ENCODE assay signal across 8 cellular contexts in the genomic region with DNA sequence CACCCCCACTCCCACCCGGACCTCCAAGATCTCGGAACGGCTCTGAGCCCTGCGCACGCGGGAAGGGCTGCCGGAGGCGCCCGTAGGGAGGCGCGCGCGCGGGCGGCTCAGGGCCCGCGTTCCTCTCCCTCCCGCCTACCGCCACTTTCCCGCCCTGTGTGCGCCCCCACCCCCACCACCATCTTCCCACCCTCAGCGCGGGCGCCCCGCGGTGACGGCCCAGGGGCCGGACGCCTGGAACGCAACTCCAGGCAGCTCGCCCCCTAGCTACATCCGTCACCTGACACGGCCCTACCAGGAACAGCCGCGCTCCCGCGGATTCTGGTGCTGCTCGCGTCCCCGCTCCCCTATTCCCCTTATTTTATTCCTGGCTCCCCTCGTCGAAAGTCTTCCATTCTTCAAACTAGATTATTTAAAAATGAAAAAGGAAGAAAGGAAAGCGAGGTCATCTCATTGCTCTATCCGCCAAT. TPM values are rescaled to one million over a fixed set of nuclear protein-coding genes. Genes with fewer than 3 reads are reported as not detected.
DNase-seq lines count a peak whose midpoint lies in the region; ATAC-seq and TF ChIP-seq lines count a peak whose summit lies in the region.

TSS of gene CDKN2B-AS1 (plus strand) at position 266 of the 470 bp plus-strand sequence.

- no peak within 1 kb of the TSS for H2BK15ac ChIP-seq in mesendoderm (replicated peaks; ENCODE audit: low read depth)

- no peak within 1 kb of the TSS for H3K18ac ChIP-seq in mesendoderm (ENCODE audit: low read length)

- no peak within 1 kb of the TSS for H4K5ac ChIP-seq in mesendoderm (ENCODE audit: low read length)

- no peak within 1 kb of the TSS for H3K23ac ChIP-seq in mesendoderm (ENCODE audit: low read length)

- peak within 1 kb of the TSS; percentile 51 for H3K9ac ChIP-seq in mesendoderm (ENCODE audit: low read length)

- H3K4me1 ChIP-seq in mesendoderm (ENCODE audit: control insufficient read depth, low read depth, low read length) = no peaks in the 10 kb centered on the region
- peaks cover 8 to 12% of the 10 kb centered on the region in 2 donors for H3K4me1 ChIP-seq in thyroid gland

- no peak for TF ChIP-seq POLR2A in thyroid gland (IDR thresholded peaks at IDR 0.05)

- H3K4me2 ChIP-seq in mesendoderm (ENCODE audit: low read length) = peak within 1 kb of the TSS; percentile 99

- peaks cover 18 to 20% of the 10 kb centered on the region in 2 donors for H3K4me1 Mint-ChIP-seq in effector memory CD8-positive, alpha-beta T cell (ENCODE audit: low read depth in 2 of 2)

- no CpG with 5 or more reads among the region's 44 CpGs for WGBS in mesendoderm (ENCODE audit: extremely low coverage, insufficient coverage, low lambda C conversion rate)
- 1% methylated on average over 16 to 29 of the region's 44 CpGs for WGBS in thyroid gland, 2 donors

- no peaks in the 10 kb centered on the region for H3K79me1 ChIP-seq in mesendoderm (ENCODE audit: low read length)

- intact Hi-C loops in thyroid gland (cut with DNase I) = no loop called here

- no peak within 1 kb of the TSS for H2AK5ac ChIP-seq in mesendoderm (ENCODE audit: low read length)

- H3K27me3 Mint-ChIP-seq in effector memory CD8-positive, alpha-beta T cell = peaks cover 0 to 6% of the 10 kb centered on the region in 2 donors

- H3K4ac ChIP-seq in mesendoderm (ENCODE audit: low read depth, low read length) = no peak within 1 kb of the TSS

- no peaks in the 10 kb centered on the region for H3K79me2 ChIP-seq in mesendoderm (ENCODE audit: control insufficient read depth, insufficient read depth, low read length)

- H2BK5ac ChIP-seq in mesendoderm (ENCODE audit: low read length) = no peak within 1 kb of the TSS

- H3K36me3 ChIP-seq in mesendoderm (ENCODE audit: control insufficient read depth, insufficient read depth, low read length) (no peaks in the 10 kb centered on the region), thyroid gland (no peaks in the 10 kb centered on the region)

- peaks cover 29% of the 10 kb centered on the region for H3K36me3 Mint-ChIP-seq in effector memory CD8-positive, alpha-beta T cell (ENCODE audit: insufficient read depth)

- no peaks in the 10 kb centered on the region for H3K9me3 Mint-ChIP-seq in effector memory CD8-positive, alpha-beta T cell

- H3K4me3 Mint-ChIP-seq in effector memory CD8-positive, alpha-beta T cell = peak within 1 kb of the TSS; percentile 91 to 100

- peaks cover 7% of the 10 kb centered on the region for H3K27me3 ChIP-seq in mesendoderm (ENCODE audit: insufficient read depth, low read length, poor library complexity)
- peaks cover 10% of the 10 kb centered on the region for H3K27me3 ChIP-seq in thyroid gland

- peak; percentile 33 for DNase-seq in stimulated activated CD4-positive, alpha-beta T cell treated with anti-CD3 and anti-CD28 coated beads, Interleukin-4, amount 100 ng/mL, for 1 hour
- DNase-seq in stimulated activated CD4-positive, alpha-beta T cell treated with anti-CD3 and anti-CD28 coated beads, Interleukin-2, amount 100 ng/mL, for 48 hours = no peak
- peak; percentile 64 for DNase-seq in NCI-H128 (lab: John Stamatoyannopoulos, UW; ENCODE audit: unreplicated experiment)
- DNase-seq in T-helper 9 cell = peak; percentile 37
- peak in 2 of 3 experiments; percentile 31 to 32 for DNase-seq in effector memory CD8-positive, alpha-beta T cell
- DNase-seq in mesendoderm = peak; percentile 59
- peak in 1 of 2 donors; percentile 17 for DNase-seq in thyroid gland

- H3K56ac ChIP-seq in mesendoderm (ENCODE audit: low read length) = peak within 1 kb of the TSS; percentile 59

- no peak within 1 kb of the TSS for H2BK120ac ChIP-seq in mesendoderm (ENCODE audit: low read depth, low read length)

- H3K4me3 ChIP-seq in mesendoderm (ENCODE audit: low read length) (peak within 1 kb of the TSS; percentile 50), thyroid gland (replicated peaks in 1 of 3) (peak within 1 kb of the TSS; percentile 7 to 81 (median 58))

- TF ChIP-seq CTCF in thyroid gland (IDR thresholded peaks at IDR 0.05) = no peak

- H3K27ac ChIP-seq in mesendoderm (ENCODE audit: low read depth, low read length) (no peak within 1 kb of the TSS), thyroid gland (peak within 1 kb of the TSS; percentile 42 to 62 (median 46))

- peak within 1 kb of the TSS; percentile 93 to 99 for H3K27ac Mint-ChIP-seq in effector memory CD8-positive, alpha-beta T cell

- peak; percentile 49 for ATAC-seq in HG02798 (IDR thresholded peaks at IDR 0.05; ENCODE audit: poor library complexity, unreplicated experiment)
- ATAC-seq in effector memory CD8-positive, alpha-beta T cell (replicated peaks) = peak; percentile 42

- H3K9me3 ChIP-seq in thyroid gland = no peaks in the 10 kb centered on the region

- no peak within 1 kb of the TSS for H4K8ac ChIP-seq in mesendoderm (ENCODE audit: low read depth, low read length)

RNA-seq across cellular contexts. Expression of gene CDKN2B-AS1, which starts in this region (rescaled TPM):
- 0.10 TPM for polyA plus RNA-seq in mesendoderm (2013, experiment 1 of 2)
- 0.06 TPM for polyA plus RNA-seq in mesendoderm (2013, experiment 2 of 2)
- total RNA-seq in thyroid gland = under 1 TPM in 2 of 4 donors, not detected in 2; 0.38 to 0.56 TPM

Comparison
In these comparisons a context has a peak if more than half of its experiments do, and no peak if none do; other contexts are left out.
1. DNase-seq: peak in stimulated activated CD4-positive, alpha-beta T cell treated with anti-CD3 and anti-CD28 coated beads, Interleukin-4, amount 100 ng/mL, for 1 hour (single experiment), NCI-H128 (single experiment), T-helper 9 cell (single experiment), effector memory CD8-positive, alpha-beta T cell (2 of 3) and mesendoderm (single experiment); none in stimulated activated CD4-positive, alpha-beta T cell treated with anti-CD3 and anti-CD28 coated beads, Interleukin-2, amount 100 ng/mL, for 48 hours (0 of 2).